In the genomic region with DNA sequence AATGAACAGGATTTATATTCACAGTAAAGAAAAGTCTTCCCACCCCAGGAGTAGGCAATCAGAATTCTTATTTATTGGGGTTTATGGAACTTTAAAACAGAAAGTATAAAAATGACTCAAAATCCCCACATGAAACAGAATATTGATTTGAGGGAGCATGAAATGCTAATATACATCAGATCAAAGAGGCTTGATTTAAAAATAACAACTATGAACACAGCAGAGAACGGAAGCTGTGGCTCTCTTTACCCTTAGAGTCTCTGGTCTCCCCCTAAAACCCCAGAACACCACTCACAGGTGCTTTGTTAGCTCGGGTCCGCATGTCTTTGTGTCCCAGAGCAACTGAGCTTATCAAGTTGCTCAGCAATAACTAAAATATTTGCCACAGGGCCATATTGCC, we compare ENCODE assay signal across 22 cellular contexts. TPM values are rescaled to one million over a fixed set of nuclear protein-coding genes. Genes with fewer than 3 reads are reported as not detected.
DNase-seq lines count a peak whose midpoint lies in the region; ATAC-seq and TF ChIP-seq lines count a peak whose summit lies in the region.
"Had no signal": no experiment of that assay in that cellular context is flagged by ENCODE, and none has a peak within 500 bp of the region (broad histone marks: within the 10 kb centered on the region; RNA-seq: fewer than 3 reads in every experiment).

No MANE protein-coding gene starts in this region.

- H3K4me3 Mint-ChIP-seq in CD8-positive, alpha-beta T cell = no peak overlapping the region
- H3K4me3 Mint-ChIP-seq in activated CD8-positive, alpha-beta T cell treated with anti-CD3 and anti-CD28 coated beads for 36 hours = no peak overlapping the region
- peak overlapping the region in 6 of 10 donors; percentile 7 to 49 (median 26) for H3K4me3 Mint-ChIP-seq in naive thymus-derived CD4-positive, alpha-beta T cell
- H3K4me3 Mint-ChIP-seq: CD14-positive monocyte, GM23338, nephron had no signal

- H3K27me3 Mint-ChIP-seq in CD8-positive, alpha-beta T cell (ENCODE audit: low read depth) = peaks cover 5% of the 10 kb centered on the region
- H3K27me3 Mint-ChIP-seq in activated CD8-positive, alpha-beta T cell treated with anti-CD3 and anti-CD28 coated beads for 36 hours = peaks cover 8% of the 10 kb centered on the region
- H3K27me3 Mint-ChIP-seq in naive thymus-derived CD4-positive, alpha-beta T cell = peaks cover 0 to 35% (median 0%) of the 10 kb centered on the region in 5 donors

- H3K9ac ChIP-seq in BLaER1 = no peak overlapping the region

- peaks cover 29% of the 10 kb centered on the region for H3K4me1 Mint-ChIP-seq in CD8-positive, alpha-beta T cell (ENCODE audit: low read depth)
- peaks cover 45% of the 10 kb centered on the region for H3K4me1 Mint-ChIP-seq in activated CD8-positive, alpha-beta T cell treated with anti-CD3 and anti-CD28 coated beads for 36 hours (ENCODE audit: low read depth)
- H3K4me1 Mint-ChIP-seq in naive thymus-derived CD4-positive, alpha-beta T cell = peaks cover 16 to 56% (median 36%) of the 10 kb centered on the region in 7 donors
- H3K4me1 Mint-ChIP-seq: GM23338, nephron had no signal

- peaks cover 23% of the 10 kb centered on the region for H3K4me1 ChIP-seq in BLaER1
- peaks cover 19% of the 10 kb centered on the region for H3K4me1 ChIP-seq in CD8-positive, alpha-beta T cell (ENCODE audit: insufficient read depth, low read length)
- peaks cover 14 to 20% of the 10 kb centered on the region in 2 donors for H3K4me1 ChIP-seq in naive thymus-derived CD4-positive, alpha-beta T cell (ENCODE audit: control insufficient read depth in 2 of 2, insufficient read depth in 2 of 2, low read length in 2 of 2)
- H3K4me1 ChIP-seq in upper lobe of left lung = peaks cover 0 to under 1% (median 0%) of the 10 kb centered on the region in 4 donors
- H3K4me1 ChIP-seq: foreskin keratinocyte had no signal

- H3K27ac Mint-ChIP-seq in CD8-positive, alpha-beta T cell = no peak overlapping the region
- H3K27ac Mint-ChIP-seq in activated CD8-positive, alpha-beta T cell treated with anti-CD3 and anti-CD28 coated beads for 36 hours = peak overlapping the region; percentile 21
- H3K27ac Mint-ChIP-seq in naive thymus-derived CD4-positive, alpha-beta T cell = peak overlapping the region in 1 of 9 donors; percentile 25
- H3K27ac Mint-ChIP-seq: activated T-helper 2 cell treated with anti-CD3 and anti-CD28 coated beads, Interferon-gamma antibody, Interleukin-2, Interleukin-4, amounts not matched to agents 10 μg/mL and 5 μg/mL and 100 μg/mL, durations not matched to agents 14 hours and 24 hours and 36 hours; CD14-positive monocyte; GM23338; nephron had no signal

- DNase-seq in CD8-positive, alpha-beta T cell = no peak
- DNase-seq in activated CD8-positive, alpha-beta T cell treated with anti-CD3 and anti-CD28 coated beads for 36 hours = peak; percentile 28
- DNase-seq in naive thymus-derived CD4-positive, alpha-beta T cell = no peak
- DNase-seq in upper lobe of left lung = no peak
- DNase-seq in SHP77 (lab: John Stamatoyannopoulos, UW) = no peak
- DNase-seq in T1000 (lab: John Stamatoyannopoulos, UW) = no peak
- DNase-seq: activated CD4-positive, alpha-beta T cell treated with anti-CD3 and anti-CD28 coated beads for 48 hours; brain microvascular endothelial cell; effector memory CD4-positive, alpha-beta T cell; foreskin keratinocyte; retina; Right ventricle myocardium superior had no signal

- H3K4me2 ChIP-seq in BLaER1 = peak overlapping the region; percentile 57
- H3K4me2 ChIP-seq: GM23338, smooth muscle cell had no signal

- H3K36me3 Mint-ChIP-seq in CD8-positive, alpha-beta T cell = no peaks in the 10 kb centered on the region
- no peaks in the 10 kb centered on the region for H3K36me3 Mint-ChIP-seq in activated CD8-positive, alpha-beta T cell treated with anti-CD3 and anti-CD28 coated beads for 36 hours (ENCODE audit: low read depth)
- H3K36me3 Mint-ChIP-seq in naive thymus-derived CD4-positive, alpha-beta T cell = peaks cover 0 to 5% (median 0%) of the 10 kb centered on the region in 5 donors
- H3K36me3 Mint-ChIP-seq: CD14-positive monocyte had no signal

- TF ChIP-seq CTCF in CD8-positive, alpha-beta T cell (IDR thresholded peaks at IDR 0.05) = no peak
- TF ChIP-seq CTCF in activated CD8-positive, alpha-beta T cell treated with anti-CD3 and anti-CD28 coated beads for 36 hours (IDR thresholded peaks at IDR 0.05) = no peak
- TF ChIP-seq CTCF in upper lobe of left lung (IDR thresholded peaks at IDR 0.05) = no peak

- no peak for TF ChIP-seq EP300 in upper lobe of left lung (IDR thresholded peaks at IDR 0.05)

- peaks cover 9% of the 10 kb centered on the region for H3K9me3 ChIP-seq in BLaER1
- no peaks in the 10 kb centered on the region for H3K9me3 ChIP-seq in CD8-positive, alpha-beta T cell (ENCODE audit: low read length)
- no peaks in the 10 kb centered on the region for H3K9me3 ChIP-seq in naive thymus-derived CD4-positive, alpha-beta T cell (ENCODE audit: control insufficient read depth in 2 of 3, low read length in 3 of 3)
- peaks cover 0 to 4% (median 0%) of the 10 kb centered on the region in 4 donors for H3K9me3 ChIP-seq in upper lobe of left lung
- H3K9me3 ChIP-seq: thoracic aorta had no signal

- ATAC-seq in CD8-positive, alpha-beta T cell = peak; percentile 62
- peak; percentile 82 for ATAC-seq in activated CD8-positive, alpha-beta T cell treated with anti-CD3 and anti-CD28 coated beads for 36 hours
- ATAC-seq in naive thymus-derived CD4-positive, alpha-beta T cell = peak; percentile 27
- no peak for ATAC-seq in upper lobe of left lung (ENCODE audit: low FRiP score in 2 of 2)
- ATAC-seq: esophagus mucosa, foreskin keratinocyte, GM23338 had no signal

- H3K36me3 ChIP-seq in BLaER1 (no peaks in the 10 kb centered on the region), upper lobe of left lung (no peaks in the 10 kb centered on the region)
- H3K36me3 ChIP-seq in CD8-positive, alpha-beta T cell (ENCODE audit: insufficient read depth, low read length) = no peaks in the 10 kb centered on the region
- H3K36me3 ChIP-seq in naive thymus-derived CD4-positive, alpha-beta T cell (ENCODE audit: control insufficient read depth in 2 of 3, insufficient read depth in 3 of 3, low read length in 3 of 3) = no peaks in the 10 kb centered on the region
- H3K36me3 ChIP-seq: brain microvascular endothelial cell, thoracic aorta had no signal

- no peaks in the 10 kb centered on the region for H3K27me3 ChIP-seq in BLaER1
- no peaks in the 10 kb centered on the region for H3K27me3 ChIP-seq in CD8-positive, alpha-beta T cell (ENCODE audit: insufficient read depth, low read length)
- no peaks in the 10 kb centered on the region for H3K27me3 ChIP-seq in naive thymus-derived CD4-positive, alpha-beta T cell (ENCODE audit: control insufficient read depth in 2 of 2, insufficient read depth in 2 of 2, low read length in 2 of 2)
- H3K27me3 ChIP-seq in upper lobe of left lung = no peaks in the 10 kb centered on the region
- H3K27me3 ChIP-seq: brain microvascular endothelial cell, foreskin keratinocyte had no signal

- H3K27ac ChIP-seq in BLaER1 = no peak overlapping the region; the same call in 1 of the 2 replicates
- H3K27ac ChIP-seq in CD8-positive, alpha-beta T cell (ENCODE audit: low read depth, low read length) = no peak overlapping the region
- no peak overlapping the region for H3K27ac ChIP-seq in naive thymus-derived CD4-positive, alpha-beta T cell (ENCODE audit: low read depth, low read length)
- H3K27ac ChIP-seq in upper lobe of left lung = no peak overlapping the region
- H3K27ac ChIP-seq: brain microvascular endothelial cell, foreskin keratinocyte, thoracic aorta had no signal

- CTCF ChIA-PET in CD8-positive, alpha-beta T cell (lab: Charles Lee) = interaction anchor here (1.0 to 1.1 kb wide), 2 partner anchors 18 to 118 kb away, joined by 3 to 4 read pairs; no protein-coding TSS in a partner anchor
- CTCF ChIA-PET in activated CD8-positive, alpha-beta T cell treated with anti-CD3 and anti-CD28 coated beads for 36 hours (lab: Charles Lee) = interaction anchor here (0.9 to 1.6 kb wide), 3 partner anchors 14 to 91 kb away, joined by 3 to 5 read pairs (median 3); no protein-coding TSS in a partner anchor
- CTCF ChIA-PET in naive thymus-derived CD4-positive, alpha-beta T cell (lab: Charles Lee) = no interaction called here

- POLR2A ChIA-PET in CD8-positive, alpha-beta T cell (lab: Charles Lee) = no interaction called here
- POLR2A ChIA-PET in activated CD8-positive, alpha-beta T cell treated with anti-CD3 and anti-CD28 coated beads for 36 hours (lab: Charles Lee) = interaction anchor here (0.6 to 1.8 kb wide), 3 partner anchors 9 to 17 kb away, joined by 3 to 5 read pairs (median 4); no protein-coding TSS in a partner anchor
- POLR2A ChIA-PET in naive thymus-derived CD4-positive, alpha-beta T cell (lab: Charles Lee) = interaction anchor here (0.6 to 2.9 kb wide), 4 partner anchors 10 to 39 kb away, joined by 3 to 10 read pairs (median 3); no protein-coding TSS in a partner anchor

- intact Hi-C loops in CD8-positive, alpha-beta T cell (cut with DNase I, micrococcal nuclease) = no loop called here
- intact Hi-C loops in activated CD8-positive, alpha-beta T cell treated with anti-CD3 and anti-CD28 coated beads for 36 hours (cut with micrococcal nuclease) = loop anchor here (5.0 kb wide), 1 partner anchor 35 kb away; no protein-coding TSS in a partner anchor
- intact Hi-C loops in naive thymus-derived CD4-positive, alpha-beta T cell (cut with micrococcal nuclease) = loop anchor here (1.0 to 5.0 kb wide), 2 partner anchors 12 to 35 kb away; no protein-coding TSS in a partner anchor

- no peaks in the 10 kb centered on the region for H4K20me1 ChIP-seq in BLaER1

- H3K9me3 Mint-ChIP-seq in CD8-positive, alpha-beta T cell = no peaks in the 10 kb centered on the region
- H3K9me3 Mint-ChIP-seq in activated CD8-positive, alpha-beta T cell treated with anti-CD3 and anti-CD28 coated beads for 36 hours = no peaks in the 10 kb centered on the region
- peaks cover 0 to 5% (median 0%) of the 10 kb centered on the region in 11 donors for H3K9me3 Mint-ChIP-seq in naive thymus-derived CD4-positive, alpha-beta T cell

- H3K4me3 ChIP-seq in BLaER1 (no peak overlapping the region), upper lobe of left lung (no peak overlapping the region)
- no peak overlapping the region for H3K4me3 ChIP-seq in CD8-positive, alpha-beta T cell (ENCODE audit: low read depth, low read length)
- no peak overlapping the region for H3K4me3 ChIP-seq in naive thymus-derived CD4-positive, alpha-beta T cell (ENCODE audit: low read length)
- H3K4me3 ChIP-seq: GM23338, smooth muscle cell, thoracic aorta had no signal

- no peak for TF ChIP-seq POLR2A in upper lobe of left lung (IDR thresholded peaks at IDR 0.05)

- WGBS in upper lobe of left lung, 2 donors = 74 to 75% methylated on average over 3 of the region's 3 CpGs

RNA-seq across cellular contexts. Expression of a gene that starts 31.2 kb away (rescaled TPM):
- 1 to 10 TPM; 3.0 to 3.5 TPM for total RNA-seq in CD8-positive, alpha-beta T cell
- 1 to 10 TPM; 7.0 to 8.4 TPM for total RNA-seq in activated CD8-positive, alpha-beta T cell treated with anti-CD3 and anti-CD28 coated beads for 36 hours
- total RNA-seq in naive thymus-derived CD4-positive, alpha-beta T cell = 1 to 10 TPM in 2 of 5 experiments, under 1 TPM in 2, not detected in 1; 0.24 to 5.6 (median 1.9) TPM
- polyA plus RNA-seq in naive thymus-derived CD4-positive, alpha-beta T cell = not detected
- total RNA-seq in upper lobe of left lung = under 1 TPM in 4 of 6 donors, not detected in 2; 0.46 to 0.91 (median 0.52) TPM
- total RNA-seq: esophagus mucosa, foreskin keratinocyte, GM23338, M059J, osteocyte, Right ventricle myocardium superior, smooth muscle cell, thoracic aorta had no signal
- polyA plus RNA-seq: CD14-positive monocyte, foreskin keratinocyte, GM23338, smooth muscle cell had no signal

Comparison
In these comparisons a context has a peak if more than half of its experiments do, and no peak if none do; other contexts are left out.
1. ATAC-seq: peak in CD8-positive, alpha-beta T cell (single experiment), activated CD8-positive, alpha-beta T cell treated with anti-CD3 and anti-CD28 coated beads for 36 hours (single experiment) and naive thymus-derived CD4-positive, alpha-beta T cell (single experiment); none in upper lobe of left lung (0 of 2).
2. H3K4me3 Mint-ChIP-seq: peak in naive thymus-derived CD4-positive, alpha-beta T cell (6 of 10); none in CD8-positive, alpha-beta T cell (single experiment) and activated CD8-positive, alpha-beta T cell treated with anti-CD3 and anti-CD28 coated beads for 36 hours (single experiment).
3. intact Hi-C loops: an anchor here in activated CD8-positive, alpha-beta T cell treated with anti-CD3 and anti-CD28 coated beads for 36 hours (5.0 kb wide) and naive thymus-derived CD4-positive, alpha-beta T cell (1.0 to 5.0 kb wide); none called in CD8-positive, alpha-beta T cell.